ENCODE assay signal across 20 cellular contexts in genomic region chr3:175484666-175485065, GRCh38.
A peak's percentile ranks its signal among the peaks of the same experiment; 100 is the strongest.
DNase-seq lines count a peak whose midpoint lies in the region; ATAC-seq and TF ChIP-seq lines count a peak whose summit lies in the region.
"Had no signal": no experiment of that assay in that cellular context is flagged by ENCODE, and none has a peak within 500 bp of the region (broad histone marks: within the 10 kb centered on the region; RNA-seq: fewer than 3 reads in every experiment).

No MANE protein-coding gene starts in this region.

- H3K9me3 Mint-ChIP-seq in T-helper 2 cell treated with Interferon-gamma antibody and Interleukin-4, amounts not matched to agents 5 μg/mL and 100 μg/mL, for 36 hours: no peaks in the 10 kb centered on the region
- H3K9me3 Mint-ChIP-seq: activated CD8-positive, alpha-beta T cell treated with anti-CD3 and anti-CD28 coated beads for 36 hours had no signal

- no peak overlapping the region for H3K4me3 Mint-ChIP-seq in T-helper 2 cell treated with Interferon-gamma antibody and Interleukin-4, amounts not matched to agents 5 μg/mL and 100 μg/mL, for 36 hours
- H3K4me3 Mint-ChIP-seq: activated CD8-positive, alpha-beta T cell treated with anti-CD3 and anti-CD28 coated beads for 36 hours; activated T-cell treated with anti-CD3 and anti-CD28 coated beads, Interleukin-2, amount 50 U/mL, for 4 hours; CD8-positive, alpha-beta memory T cell; T-cell had no signal

- no peak for TF ChIP-seq POLR2A in erythroblast (IDR thresholded peaks at IDR 0.05; ENCODE audit: low read length)

- H3K27ac Mint-ChIP-seq in T-helper 2 cell treated with Interferon-gamma antibody and Interleukin-4, amounts not matched to agents 5 μg/mL and 100 μg/mL, for 36 hours: no peak overlapping the region
- H3K27ac Mint-ChIP-seq: activated CD8-positive, alpha-beta T cell treated with anti-CD3 and anti-CD28 coated beads for 36 hours; activated naive CD4-positive, alpha-beta T cell treated with anti-CD3 and anti-CD28 coated beads, Interleukin-2, amount 50 U/mL, for 72 hours; CD8-positive, alpha-beta memory T cell; T-cell had no signal

- H3K27me3 Mint-ChIP-seq in T-helper 2 cell treated with Interferon-gamma antibody and Interleukin-4, amounts not matched to agents 5 μg/mL and 100 μg/mL, for 36 hours (ENCODE audit: low read depth): no peaks in the 10 kb centered on the region
- H3K27me3 Mint-ChIP-seq: activated CD8-positive, alpha-beta T cell treated with anti-CD3 and anti-CD28 coated beads for 36 hours; CD8-positive, alpha-beta memory T cell; T-cell had no signal

- DNase-seq in OCI-M1 (lab: John Stamatoyannopoulos, UW) (peak; percentile 15), NCI-H2081 treated with DMSO at 0.1 percent for 48 hours (lab: John Stamatoyannopoulos, UW) (no peak), hippocampal formation (lab: John Stamatoyannopoulos, UW) (no peak), erythroblast (lab: John Stamatoyannopoulos, UW) (no peak)
- no peak for DNase-seq in T-helper 2 cell treated with Interferon-gamma antibody and Interleukin-4, amounts not matched to agents 5 μg/mL and 100 μg/mL, for 36 hours (ENCODE audit: low spot score)
- DNase-seq: activated CD8-positive, alpha-beta T cell treated with anti-CD3 and anti-CD28 coated beads for 36 hours; activated T-cell treated with anti-CD3 and anti-CD28 coated beads, Interleukin-2, amount 50 U/mL, for 4 hours; body of pancreas; CD8-positive, alpha-beta memory T cell; cortex of kidney; DMS79; left lung; NCI-H187; NCI-H446; Right ventricle myocardium superior; T-cell had no signal

- H3K36me3 Mint-ChIP-seq in T-helper 2 cell treated with Interferon-gamma antibody and Interleukin-4, amounts not matched to agents 5 μg/mL and 100 μg/mL, for 36 hours (ENCODE audit: low read depth): no peaks in the 10 kb centered on the region
- H3K36me3 Mint-ChIP-seq: activated naive CD4-positive, alpha-beta T cell treated with anti-CD3 and anti-CD28 coated beads, Interleukin-2, amount 50 U/mL, for 72 hours; CD8-positive, alpha-beta memory T cell; T-cell had no signal

- peak; percentile 52 for ATAC-seq in GM18498 (IDR thresholded peaks at IDR 0.05; ENCODE audit: unreplicated experiment)
- ATAC-seq in GM19463 (IDR thresholded peaks at IDR 0.05; ENCODE audit: unreplicated experiment): peak; percentile 49
- ATAC-seq in HG03066 (IDR thresholded peaks at IDR 0.05; ENCODE audit: low read depth, unreplicated experiment): peak; percentile 35
- ATAC-seq: activated CD8-positive, alpha-beta T cell treated with anti-CD3 and anti-CD28 coated beads for 36 hours; activated naive CD4-positive, alpha-beta T cell treated with anti-CD3 and anti-CD28 coated beads, Interleukin-2, amount 50 U/mL, for 72 hours; activated T-cell treated with anti-CD3 and anti-CD28 coated beads, Interleukin-2, amount 50 U/mL, for 4 hours; body of pancreas; left lung; T-cell had no signal

- H3K4me1 Mint-ChIP-seq in T-helper 2 cell treated with Interferon-gamma antibody and Interleukin-4, amounts not matched to agents 5 μg/mL and 100 μg/mL, for 36 hours (ENCODE audit: low read depth): no peaks in the 10 kb centered on the region
- H3K4me1 Mint-ChIP-seq: CD8-positive, alpha-beta memory T cell; T-cell had no signal
